In genomic region chr5:14008819-14009311, GRCh38 we compare ENCODE assay signal across 17 cellular contexts.
DNase-seq lines count a peak whose midpoint lies in the region; ATAC-seq, FAIRE-seq and TF ChIP-seq lines count a peak whose summit lies in the region.
"Had no signal": no experiment of that assay in that cellular context is flagged by ENCODE, and none has a peak within 500 bp of the region (broad histone marks: within the 10 kb centered on the region; RNA-seq: fewer than 3 reads in every experiment).

No MANE protein-coding gene starts in this region.

- H3K4me1 ChIP-seq in GM23338 (ENCODE audit: insufficient read depth), result peaks cover 14% of the 10 kb centered on the region
- no peaks in the 10 kb centered on the region for H3K4me1 ChIP-seq in endocrine pancreas (ENCODE audit: control insufficient read depth, insufficient read depth, low read length)
- H3K4me1 ChIP-seq in osteoblast (ENCODE audit: insufficient read depth, low read length), result peaks cover 14% of the 10 kb centered on the region

- H3K27ac ChIP-seq in GM23338 (ENCODE audit: low read depth), result 0 out of 2 replicates have a peak overlapping the region, but pooled peaks have one; percentile 5
- no peak overlapping the region for H3K27ac ChIP-seq in osteoblast (ENCODE audit: low read depth, low read length)
- H3K27ac ChIP-seq: suprapubic skin had no signal

- DNase-seq in GM23338 (ENCODE audit: low spot score), result no peak
- peak; percentile 33 for DNase-seq in NCI-H460 (ENCODE audit: extremely low read depth, low read depth)
- DNase-seq in osteoblast (ENCODE audit: insufficient read length, low spot score, missing footprints), result no peak
- no peak for DNase-seq in UCSD-AML1 (lab: John Stamatoyannopoulos, UW; ENCODE audit: unreplicated experiment)
- no peak for DNase-seq in lower leg skin (ENCODE audit: low spot score in 2 of 2)
- no peak for DNase-seq in effector CD4-positive, alpha-beta T cell
- DNase-seq in H54 (ENCODE audit: insufficient read length, low spot score), result no peak
- DNase-seq: activated CD8-positive, alpha-beta memory T cell treated with anti-CD3 and anti-CD28 coated beads, Interleukin-2, amount 10 ng/mL, durations not matched to agents 7 days and 5 days; CD4-positive, alpha-beta T cell; NCI-H2171 treated with DMSO at 0.1 percent for 48 hours; Right ventricle myocardium superior had no signal

- H3K9ac ChIP-seq in endocrine pancreas (ENCODE audit: control insufficient read depth, insufficient read depth, low read length), result no peak overlapping the region

- no peaks in the 10 kb centered on the region for H4K20me1 ChIP-seq in GM23338 (replicated peaks; ENCODE audit: insufficient read depth)
- no peaks in the 10 kb centered on the region for H4K20me1 ChIP-seq in osteoblast (ENCODE audit: insufficient read depth, low read length)

- 65 to 72% methylated on average over 8 of the region's 8 CpGs for WGBS in lower leg skin, 2 donors

- H3K27ac Mint-ChIP-seq in GM23338, result no peak overlapping the region
- H3K27ac Mint-ChIP-seq: activated CD8-positive, alpha-beta memory T cell treated with anti-CD3 and anti-CD28 coated beads, Interleukin-2, amount 10 ng/mL, durations not matched to agents 7 days and 5 days; activated naive CD4-positive, alpha-beta T cell treated with anti-CD3 and anti-CD28 coated beads, Interleukin-2, amount 50 U/mL, for 24 hours; CD4-positive, alpha-beta T cell; nephron had no signal

- no peaks in the 10 kb centered on the region for H3K36me3 ChIP-seq in GM23338 (ENCODE audit: insufficient read depth)
- no peaks in the 10 kb centered on the region for H3K36me3 ChIP-seq in endocrine pancreas (ENCODE audit: control insufficient read depth, insufficient read depth, low read length)
- H3K36me3 ChIP-seq in osteoblast (ENCODE audit: insufficient read depth, low read length), result no peaks in the 10 kb centered on the region
- H3K36me3 ChIP-seq: suprapubic skin had no signal

- peaks cover 1% of the 10 kb centered on the region; the same call in 1 of the 3 replicates for H3K9me3 Mint-ChIP-seq in GM23338
- H3K9me3 Mint-ChIP-seq: activated naive CD4-positive, alpha-beta T cell treated with anti-CD3 and anti-CD28 coated beads, Interleukin-2, amount 50 U/mL, for 24 hours; CD4-positive, alpha-beta T cell; nephron had no signal

- H3F3A ChIP-seq in GM23338 (replicated peaks; ENCODE audit: low read depth), result no peaks in the 10 kb centered on the region

- intact Hi-C loops in lower leg skin (cut with DNase I; ENCODE audit: low total_unique reads), result loop anchor here (10.0 kb wide), 1 partner anchor 266 kb away; no protein-coding TSS in a partner anchor

- ATAC-seq in GM23338, result no peak
- ATAC-seq: activated CD8-positive, alpha-beta memory T cell treated with anti-CD3 and anti-CD28 coated beads, Interleukin-2, amount 10 ng/mL, durations not matched to agents 7 days and 5 days; K562 had no signal

- no peaks in the 10 kb centered on the region; the same call in 2 of the 3 replicates for H3K36me3 Mint-ChIP-seq in GM23338 (ENCODE audit: low read depth)
- H3K36me3 Mint-ChIP-seq: activated naive CD4-positive, alpha-beta T cell treated with anti-CD3 and anti-CD28 coated beads, Interleukin-2, amount 50 U/mL, for 24 hours had no signal

- H3K79me2 ChIP-seq in GM23338 (replicated peaks; ENCODE audit: insufficient read depth) (no peaks in the 10 kb centered on the region), osteoblast (ENCODE audit: insufficient read depth, low read length) (no peaks in the 10 kb centered on the region)

- no peak overlapping the region for H3K4me2 ChIP-seq in GM23338
- no peak overlapping the region for H3K4me2 ChIP-seq in osteoblast (ENCODE audit: insufficient read depth, low read length)

- TF ChIP-seq CTCF in GM23338 (conservative IDR thresholded peaks at IDR 0.05; ENCODE audit: low read depth in 2 of 2) (no peak), osteoblast (IDR thresholded peaks at IDR 0.05; ENCODE audit: extremely low read depth, low read depth, low read length) (no peak), lower leg skin (IDR thresholded peaks at IDR 0.05) (no peak)

- H3K27me3 Mint-ChIP-seq in GM23338 (ENCODE audit: insufficient read depth, low read depth, poor library complexity), result peaks cover 1% of the 10 kb centered on the region

- no peak overlapping the region; the same call in 2 of the 3 replicates for H3K4me3 Mint-ChIP-seq in GM23338
- H3K4me3 Mint-ChIP-seq: activated CD8-positive, alpha-beta memory T cell treated with anti-CD3 and anti-CD28 coated beads, Interleukin-2, amount 10 ng/mL, durations not matched to agents 7 days and 5 days; activated naive CD4-positive, alpha-beta T cell treated with anti-CD3 and anti-CD28 coated beads, Interleukin-2, amount 50 U/mL, for 24 hours; CD4-positive, alpha-beta T cell; nephron had no signal

- H3K4me1 Mint-ChIP-seq in GM23338, result peaks cover 17% of the 10 kb centered on the region

- H2AFZ ChIP-seq in GM23338 (peak overlapping the region; percentile 3; the same call in 1 of the 2 replicates), osteoblast (ENCODE audit: low read length) (peak overlapping the region; percentile 54)

- H3K4me3 ChIP-seq in GM23338 (no peak overlapping the region), endocrine pancreas (ENCODE audit: control insufficient read depth, insufficient read depth, low read length) (peak overlapping the region; percentile 29), osteoblast (ENCODE audit: insufficient read depth, low read length) (no peak overlapping the region), lower leg skin (ENCODE audit: low read depth, poor library complexity, severe bottlenecking) (no peak overlapping the region)
- H3K4me3 ChIP-seq: K562, skin epidermis, suprapubic skin had no signal

- H3K9me2 ChIP-seq in GM23338 (ENCODE audit: insufficient read depth), result no peaks in the 10 kb centered on the region

- FAIRE-seq in H54 (lab: Jason Lieb, UNC), result no peak
- FAIRE-seq: K562 had no signal

- H3K27me3 ChIP-seq in GM23338 (ENCODE audit: insufficient read depth) (no peaks in the 10 kb centered on the region), endocrine pancreas (ENCODE audit: control insufficient read depth, insufficient read depth, low read length) (no peaks in the 10 kb centered on the region), osteoblast (ENCODE audit: insufficient read depth, low read length) (no peaks in the 10 kb centered on the region)
- H3K27me3 ChIP-seq: suprapubic skin had no signal

- TF ChIP-seq POLR2A in lower leg skin (IDR thresholded peaks at IDR 0.05) (no peak), H54 (IDR thresholded peaks at IDR 0.05; ENCODE audit: low read depth, low read length) (no peak)

- H3K9me3 ChIP-seq in endocrine pancreas (ENCODE audit: control insufficient read depth, low read length) (no peaks in the 10 kb centered on the region), osteoblast (ENCODE audit: low read depth, low read length) (no peaks in the 10 kb centered on the region)
- H3K9me3 ChIP-seq: suprapubic skin had no signal

TF ChIP-seq in GM23338, 12 proteins besides CTCF, POLR2A, EP300 and RAD21 (continues in another document):
- TF ChIP-seq NANOG (IDR thresholded peaks at IDR 0.05; ENCODE audit: borderline replicate concordance) (no peak), EZH2phosphoT487 (IDR thresholded peaks at IDR 0.05; ENCODE audit: unreplicated experiment) (no peak), ETS1 (IDR thresholded peaks at IDR 0.05) (no peak)
